Comparison of ENCODE assay signal across 17 cellular contexts in genomic region chr13:37090912-37091311, GRCh38. TPM values are rescaled to one million over a fixed set of nuclear protein-coding genes. Genes with fewer than 3 reads are reported as not detected.
"Had no signal": no experiment of that assay in that cellular context is flagged by ENCODE, and none has a peak within 500 bp of the region (broad histone marks: within the 10 kb centered on the region; RNA-seq: fewer than 3 reads in every experiment).

No MANE protein-coding gene starts in this region.

- H3K9me3 Mint-ChIP-seq: activated naive CD8-positive, alpha-beta T cell treated with anti-CD3 and anti-CD28 coated beads for 36 hours; central memory CD8-positive, alpha-beta T cell; T-helper 2 cell treated with Interferon-gamma antibody and Interleukin-4, amounts not matched to agents 5 μg/mL and 100 μg/mL, for 36 hours had no signal

- H3K36me3 Mint-ChIP-seq: activated naive CD8-positive, alpha-beta T cell treated with anti-CD3 and anti-CD28 coated beads for 36 hours had no signal

- H3K27ac Mint-ChIP-seq: activated naive CD8-positive, alpha-beta T cell treated with anti-CD3 and anti-CD28 coated beads for 36 hours; T-helper 2 cell treated with Interferon-gamma antibody and Interleukin-4, amounts not matched to agents 5 μg/mL and 100 μg/mL, for 36 hours had no signal

- DNase-seq: activated CD4-positive, alpha-beta T cell treated with anti-CD3 and anti-CD28 coated beads, Interleukin-2, amount 50 U/mL, for 48 hours; activated naive CD8-positive, alpha-beta T cell treated with anti-CD3 and anti-CD28 coated beads for 36 hours; amniotic stem cell; body of pancreas; cortex of kidney; gastrocnemius medialis; head of caudate nucleus; midbrain; ovary; sigmoid colon; stimulated activated naive CD8-positive, alpha-beta T cell treated with anti-CD3 and anti-CD28 coated beads, Interleukin-15, Interleukin-2, amounts not matched to agents 100 U/mL and 50 U/mL, for 24 hours; substantia nigra had no signal

- H3K27me3 ChIP-seq: body of pancreas, gastrocnemius medialis, ovary, sigmoid colon, tibial nerve had no signal

- H3K9me3 ChIP-seq: body of pancreas, gastrocnemius medialis, ovary, sigmoid colon, tibial nerve had no signal

- H3K4me1 ChIP-seq: body of pancreas, gastrocnemius medialis, tibial nerve had no signal

- H3K36me3 ChIP-seq: gastrocnemius medialis, ovary, sigmoid colon, tibial nerve had no signal

- H3K4me3 Mint-ChIP-seq: activated naive CD8-positive, alpha-beta T cell treated with anti-CD3 and anti-CD28 coated beads for 36 hours; central memory CD8-positive, alpha-beta T cell; T-helper 2 cell treated with Interferon-gamma antibody and Interleukin-4, amounts not matched to agents 5 μg/mL and 100 μg/mL, for 36 hours had no signal

- H3K4me1 Mint-ChIP-seq: activated naive CD8-positive, alpha-beta T cell treated with anti-CD3 and anti-CD28 coated beads for 36 hours; central memory CD8-positive, alpha-beta T cell had no signal

- H3K27me3 Mint-ChIP-seq: activated naive CD8-positive, alpha-beta T cell treated with anti-CD3 and anti-CD28 coated beads for 36 hours had no signal

- H3K4me3 ChIP-seq: body of pancreas, gastrocnemius medialis, lung, ovary, sigmoid colon, tibial nerve had no signal

- H3K27ac ChIP-seq: body of pancreas, gastrocnemius medialis, ovary, sigmoid colon, tibial nerve had no signal

- ATAC-seq: body of pancreas; gastrocnemius medialis; stimulated activated naive CD8-positive, alpha-beta T cell treated with anti-CD3 and anti-CD28 coated beads, Interleukin-15, Interleukin-2, amounts not matched to agents 100 U/mL and 50 U/mL, for 24 hours had no signal

RNA-seq across cellular contexts. Expression of gene CSNK1A1L, which starts 14.6 kb away (rescaled TPM):
- total RNA-seq: body of pancreas, gastrocnemius medialis, lung, ovary, pulmonary artery endothelial cell, sigmoid colon, tibial nerve had no signal
